ENCODE assay signal across 16 cellular contexts in the genomic region with DNA sequence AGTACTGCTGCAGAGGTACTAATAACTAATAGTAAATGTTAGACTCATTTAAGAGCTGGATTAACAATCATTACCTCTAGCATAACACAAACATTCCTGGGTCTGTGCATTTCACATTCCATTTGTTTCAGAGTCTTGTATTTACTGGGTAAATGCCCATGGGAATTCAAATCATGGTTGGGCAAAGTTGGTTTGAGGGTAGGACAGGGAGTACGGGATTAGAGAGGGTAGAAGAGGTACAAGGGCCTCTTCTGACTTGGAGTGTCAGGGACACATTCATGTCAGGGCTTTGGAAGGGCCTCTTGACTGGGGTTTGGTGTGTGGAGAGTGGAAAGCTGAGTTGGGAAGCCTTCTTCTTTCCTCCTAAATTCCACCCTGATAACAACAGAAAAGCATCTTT.
DNase-seq lines count a peak whose midpoint lies in the region; ATAC-seq and TF ChIP-seq lines count a peak whose summit lies in the region.
"Had no signal": no experiment of that assay in that cellular context is flagged by ENCODE, and none has a peak within 500 bp of the region (broad histone marks: within the 10 kb centered on the region; RNA-seq: fewer than 3 reads in every experiment).

No MANE protein-coding gene starts in this region.

- no peak overlapping the region for H3K18ac ChIP-seq in H9 (ENCODE audit: insufficient read length, low read depth, low read length)

- no peaks in the 10 kb centered on the region for H3K27me3 ChIP-seq in H9 (ENCODE audit: insufficient read depth, low read length)
- no peaks in the 10 kb centered on the region for H3K27me3 ChIP-seq in thyroid gland
- H3K27me3 ChIP-seq: sigmoid colon, SJCRH30 had no signal

- WGBS in H9 (ENCODE audit: extremely low coverage, insufficient read length, low lambda C conversion rate): no CpG with 5 or more reads among the region's 1 CpG
- WGBS in thyroid gland, 2 donors: 29 to 32% methylated on average over 1 of the region's 1 CpG

- H3K4ac ChIP-seq in H9 (ENCODE audit: low read depth, low read length): no peak overlapping the region

- peaks cover 0 to 5% (median 0%) of the 10 kb centered on the region in 3 experiments; a peak in 3 of 7 replicates for H3K36me3 Mint-ChIP-seq in H9 (ENCODE audit: insufficient read depth in 1 of 3, low read depth in 3 of 3)
- H3K36me3 Mint-ChIP-seq: activated CD4-positive, alpha-beta memory T cell treated with anti-CD3 and anti-CD28 coated beads for 36 hours had no signal

- H3K23me2 ChIP-seq in H9 (ENCODE audit: insufficient read length, low read depth, low read length, poor library complexity, severe bottlenecking): no peaks in the 10 kb centered on the region

- H3K4me1 Mint-ChIP-seq in H9: peaks cover 32 to 34% of the 10 kb centered on the region in 2 experiments
- H3K4me1 Mint-ChIP-seq: activated naive CD8-positive, alpha-beta T cell treated with anti-CD3 and anti-CD28 coated beads, Interleukin-2, amount 50 U/mL, for 24 hours had no signal

- no peak overlapping the region for H3K4me3 ChIP-seq in choroid plexus epithelial cell (ENCODE audit: low read depth, low read length)
- no peak overlapping the region for H3K4me3 ChIP-seq in thyroid gland (replicated peaks in 1 of 3)
- H3K4me3 ChIP-seq: sigmoid colon, SJCRH30 had no signal

- no peaks in the 10 kb centered on the region for H3K9me3 Mint-ChIP-seq in H9
- H3K9me3 Mint-ChIP-seq: activated CD4-positive, alpha-beta memory T cell treated with anti-CD3 and anti-CD28 coated beads for 36 hours; activated naive CD8-positive, alpha-beta T cell treated with anti-CD3 and anti-CD28 coated beads, Interleukin-2, amount 50 U/mL, for 24 hours; activated T-helper 1 cell treated with anti-CD3 and anti-CD28 coated beads, Interleukin-12 subunit alpha, Interleukin-12 subunit beta, Interleukin-2, Interleukin-4 antibody, amounts not matched to agents 30 ng/mL and 10 ng/mL and 1 ng/mL, durations not matched to agents 14 hours and 24 hours and 36 hours; CD4-positive, alpha-beta T cell had no signal

- H3T11ph ChIP-seq in H9 (ENCODE audit: low read length): no peak overlapping the region

- DNase-seq in H9 (no peak), choroid plexus epithelial cell (ENCODE audit: low read depth) (peak; percentile 31), left lobe of liver (ENCODE audit: low spot score) (no peak), thyroid gland (peak; percentile 40 to 56), SHP77 treated with DMSO at 0.1 percent for 48 hours (lab: John Stamatoyannopoulos, UW) (no peak), middle frontal gyrus (ENCODE audit: extremely low spot score, low spot score) (no peak), iPS-NIHi11 (ENCODE audit: low spot score) (no peak)
- DNase-seq: activated CD4-positive, alpha-beta memory T cell treated with anti-CD3 and anti-CD28 coated beads for 36 hours; activated naive CD8-positive, alpha-beta T cell treated with anti-CD3 and anti-CD28 coated beads, Interleukin-2, amount 50 U/mL, for 24 hours; CD4-positive, alpha-beta T cell; GDM1; Karpas-422; NCI-H146; sigmoid colon; SJCRH30 had no signal

- no peaks in the 10 kb centered on the region for H3K36me3 ChIP-seq in thyroid gland
- H3K36me3 ChIP-seq: sigmoid colon, SJCRH30 had no signal

- no peak overlapping the region for H2BK12ac ChIP-seq in H9 (ENCODE audit: insufficient read length, low read depth, low read length)

- no peak overlapping the region for H2AFZ ChIP-seq in H9 (ENCODE audit: low read length)

- no peaks in the 10 kb centered on the region for H3K79me1 ChIP-seq in H9 (ENCODE audit: insufficient read depth, low read depth, low read length, poor library complexity, severe bottlenecking)

- ATAC-seq in left lobe of liver: peak; percentile 18
- ATAC-seq: activated naive CD8-positive, alpha-beta T cell treated with anti-CD3 and anti-CD28 coated beads, Interleukin-2, amount 50 U/mL, for 24 hours had no signal

- TF ChIP-seq POLR2A in thyroid gland (IDR thresholded peaks at IDR 0.05): no peak

- H4K20me1 ChIP-seq in H9 (ENCODE audit: control insufficient read depth, insufficient read depth, insufficient read length): no peaks in the 10 kb centered on the region

- no peak overlapping the region for H3K14ac ChIP-seq in H9 (ENCODE audit: insufficient read depth, low read length)

- peak overlapping the region; percentile 2 to 18 (median 6); a peak in 4 of 7 replicates for H3K27ac Mint-ChIP-seq in H9
- H3K27ac Mint-ChIP-seq: activated CD4-positive, alpha-beta memory T cell treated with anti-CD3 and anti-CD28 coated beads for 36 hours; activated naive CD8-positive, alpha-beta T cell treated with anti-CD3 and anti-CD28 coated beads, Interleukin-2, amount 50 U/mL, for 24 hours; activated T-helper 1 cell treated with anti-CD3 and anti-CD28 coated beads, Interleukin-12 subunit alpha, Interleukin-12 subunit beta, Interleukin-2, Interleukin-4 antibody, amounts not matched to agents 30 ng/mL and 10 ng/mL and 1 ng/mL, durations not matched to agents 14 hours and 24 hours and 36 hours; CD4-positive, alpha-beta T cell had no signal

- H2AK5ac ChIP-seq in H9 (ENCODE audit: insufficient read length, low read length): no peak overlapping the region

- no peak overlapping the region for H2BK20ac ChIP-seq in H9 (ENCODE audit: low read depth, low read length, poor library complexity, severe bottlenecking)

- H3K4me2 ChIP-seq in H9 (ENCODE audit: insufficient read depth, insufficient read length, low read length): no peak overlapping the region

- H4K8ac ChIP-seq in H9 (replicated peaks; ENCODE audit: insufficient read length, low read depth, low read length): no peak overlapping the region

- no peak overlapping the region for H4K5ac ChIP-seq in H9 (ENCODE audit: insufficient read length, low read depth, low read length)

- H2BK15ac ChIP-seq in H9 (ENCODE audit: low read depth, low read length): no peak overlapping the region

- H4K91ac ChIP-seq in H9 (ENCODE audit: insufficient read length, low read depth, low read length): no peak overlapping the region

- H3K4me1 ChIP-seq in H9 (ENCODE audit: insufficient read depth, low read length) (peaks cover 11% of the 10 kb centered on the region; the same call in 1 of the 2 replicates), thyroid gland (peaks cover 12 to 33% of the 10 kb centered on the region in 2 donors)

- H2BK5ac ChIP-seq in H9 (ENCODE audit: insufficient read length, low read length): no peak overlapping the region

- H3K9me3 ChIP-seq in H9 (ENCODE audit: control insufficient read depth, low read depth, low read length) (no peaks in the 10 kb centered on the region), thyroid gland (no peaks in the 10 kb centered on the region)
- H3K9me3 ChIP-seq: sigmoid colon, SJCRH30 had no signal

- TF ChIP-seq CTCF in H9 (conservative IDR thresholded peaks at IDR 0.05) (no peak), choroid plexus epithelial cell (conservative IDR thresholded peaks at IDR 0.05; ENCODE audit: low read depth, low read length) (no peak), thyroid gland (IDR thresholded peaks at IDR 0.05) (no peak)

- H3K79me2 ChIP-seq in H9 (ENCODE audit: insufficient read depth, low read length): peaks cover 40% of the 10 kb centered on the region; the same call in 1 of the 2 replicates

- no peak overlapping the region for H2BK120ac ChIP-seq in H9 (ENCODE audit: low read depth, low read length, poor library complexity, severe bottlenecking)

- H3K4me3 Mint-ChIP-seq in H9: no peak overlapping the region
- H3K4me3 Mint-ChIP-seq: activated CD4-positive, alpha-beta memory T cell treated with anti-CD3 and anti-CD28 coated beads for 36 hours; activated naive CD8-positive, alpha-beta T cell treated with anti-CD3 and anti-CD28 coated beads, Interleukin-2, amount 50 U/mL, for 24 hours; activated T-helper 1 cell treated with anti-CD3 and anti-CD28 coated beads, Interleukin-12 subunit alpha, Interleukin-12 subunit beta, Interleukin-2, Interleukin-4 antibody, amounts not matched to agents 30 ng/mL and 10 ng/mL and 1 ng/mL, durations not matched to agents 14 hours and 24 hours and 36 hours; CD4-positive, alpha-beta T cell had no signal

- no peak overlapping the region for H3K23ac ChIP-seq in H9 (ENCODE audit: insufficient read length, low read depth, low read length)

- no peak overlapping the region for H3K27ac ChIP-seq in H9 (ENCODE audit: insufficient read length, low read depth, low read length)
- H3K27ac ChIP-seq in thyroid gland: peak overlapping the region; percentile 63 to 76 (median 71)
- H3K27ac ChIP-seq: SJCRH30 had no signal

- H3K9ac ChIP-seq in H9 (ENCODE audit: extremely low read depth, insufficient read length, low read length): no peak overlapping the region

- intact Hi-C loops in thyroid gland (cut with DNase I): no loop called here

- no peaks in the 10 kb centered on the region for H3K27me3 Mint-ChIP-seq in H9 (ENCODE audit: low read depth)
- H3K27me3 Mint-ChIP-seq: CD4-positive, alpha-beta T cell had no signal

- no peak overlapping the region for H3K56ac ChIP-seq in H9 (ENCODE audit: insufficient read length, low read depth, low read length)

Comparison
In these comparisons a context has a peak if more than half of its experiments do, and no peak if none do; other contexts are left out.
1. DNase-seq: peak in choroid plexus epithelial cell (single experiment) and thyroid gland (2 of 2); none in H9 (single experiment), left lobe of liver (single experiment), SHP77 treated with DMSO at 0.1 percent for 48 hours (single experiment), middle frontal gyrus (single experiment) and iPS-NIHi11 (single experiment).